ENCODE assay signal across 11 cellular contexts in genomic region chr3:71694358-71694999, GRCh38. TPM values are rescaled to one million over a fixed set of nuclear protein-coding genes. Genes with fewer than 3 reads are reported as not detected.
DNase-seq lines count a peak whose midpoint lies in the region; ATAC-seq and TF ChIP-seq lines count a peak whose summit lies in the region.
"Had no signal": no experiment of that assay in that cellular context is flagged by ENCODE, and none has a peak within 500 bp of the region (broad histone marks: within the 10 kb centered on the region; RNA-seq: fewer than 3 reads in every experiment).

No MANE protein-coding gene starts in this region.

- no peak for TF ChIP-seq CTCF in foreskin keratinocyte (conservative IDR thresholded peaks at IDR 0.05)

- H3K4me1 ChIP-seq in foreskin keratinocyte = peaks cover 23% of the 10 kb centered on the region

- H3K27ac ChIP-seq in angular gyrus (ENCODE audit: low read depth, low read length) (peak overlapping the region; percentile 38), foreskin keratinocyte (no peak overlapping the region)
- H3K27ac ChIP-seq: left ventricle myocardium inferior had no signal

- ATAC-seq in foreskin keratinocyte = peak; percentile 68
- ATAC-seq in GM21367 (IDR thresholded peaks at IDR 0.05; ENCODE audit: unreplicated experiment) = no peak

- H3K4me3 ChIP-seq in skeletal muscle cell (ENCODE audit: low read depth, low read length) = no peak overlapping the region
- H3K4me3 ChIP-seq: left ventricle myocardium inferior had no signal

- DNase-seq in ELR (ENCODE audit: low read depth) (peak; percentile 56), foreskin keratinocyte (peak in 1 of 2 donors; percentile 70), skeletal muscle cell (ENCODE audit: low read depth) (peak; percentile 81), NCI-H1105 treated with DMSO at 0.1 percent for 48 hours (lab: John Stamatoyannopoulos, UW) (no peak)
- DNase-seq in activated effector memory CD4-positive, alpha-beta T cell treated with Interleukin-2 at 50 U/mL for 16 hours = no peak
- DNase-seq in effector CD4-positive, alpha-beta T cell = no peak
- DNase-seq: activated T-cell treated with anti-CD3 and anti-CD28 coated beads, Interleukin-2, amount 50 U/mL, for 48 hours; Karpas-422; left ventricle myocardium inferior had no signal

- no peaks in the 10 kb centered on the region for H3K27me3 ChIP-seq in foreskin keratinocyte

RNA-seq across cellular contexts. Expression of gene EIF4E3, which starts 30.7 kb away (rescaled TPM):
- total RNA-seq in foreskin keratinocyte = 2.1 and 2.6 TPM in 2 replicates
- polyA plus RNA-seq in foreskin keratinocyte = 1.3 and 1.7 TPM in 2 replicates

RNA-seq across cellular contexts. Expression of gene GPR27, which starts 59.2 kb away (rescaled TPM):
- total RNA-seq in foreskin keratinocyte = 0.20 and 0.32 TPM in 2 replicates
- 0.16 and 0.25 TPM in 2 replicates for polyA plus RNA-seq in foreskin keratinocyte

Comparison
In these comparisons a context has a peak if more than half of its experiments do, and no peak if none do; other contexts are left out.
1. DNase-seq: peak in ELR (single experiment) and skeletal muscle cell (single experiment); none in NCI-H1105 treated with DMSO at 0.1 percent for 48 hours (single experiment), activated effector memory CD4-positive, alpha-beta T cell treated with Interleukin-2 at 50 U/mL for 16 hours (single experiment) and effector CD4-positive, alpha-beta T cell (single experiment).